1 cellular context compared by ENCODE assay signal in the genomic region with DNA sequence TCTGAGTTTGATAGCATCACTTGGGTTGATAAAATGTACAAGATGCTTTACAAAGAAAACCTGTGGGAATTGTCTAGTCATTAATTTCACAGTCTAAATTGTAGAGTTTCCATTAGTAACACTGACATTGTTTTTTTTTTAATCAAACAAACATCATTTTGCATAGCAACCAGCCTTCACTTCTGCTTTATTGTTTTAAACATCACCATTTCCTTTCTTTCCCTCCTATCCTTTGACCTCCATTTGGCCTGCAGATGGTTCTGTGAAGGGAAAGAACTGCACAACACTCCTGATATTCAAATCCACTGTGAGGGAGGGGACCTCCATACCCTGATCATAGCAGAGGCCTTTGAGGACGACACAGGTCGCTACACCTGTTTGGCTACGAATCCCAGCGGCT.
TF ChIP-seq lines count a peak whose summit lies in the region.

No MANE protein-coding gene starts in this region.

TF ChIP-seq in WTC11, 78 proteins besides CTCF, POLR2A, EP300 and RAD21 (continued from another document):
- no peak for TF ChIP-seq ZNF425 (CRISPR knock-in tag; conservative IDR thresholded peaks at IDR 0.05)
